In genomic region chr1:151131832-151132675, GRCh38 we compare ENCODE assay signal across 9 cellular contexts. TPM values are rescaled to one million over a fixed set of nuclear protein-coding genes. Genes with fewer than 3 reads are reported as not detected.
DNase-seq lines count a peak whose midpoint lies in the region; ATAC-seq and TF ChIP-seq lines count a peak whose summit lies in the region.
"Had no signal": no experiment of that assay in that cellular context is flagged by ENCODE, and none has a peak within 500 bp of the region (broad histone marks: within the 10 kb centered on the region; RNA-seq: fewer than 3 reads in every experiment).

No MANE protein-coding gene starts in this region.

- peak overlapping the region in 8 of 11 experiments; percentile 35 to 64 (median 44); a peak in 10 of 22 replicates for H3K4me2 ChIP-seq in BLaER1 treated with 17β-estradiol and CSF1 and Interleukin-3, amounts not matched to agents 10 nM and 100 nM

- ATAC-seq in T-helper 17 cell (no peak), gastroesophageal sphincter (peak; percentile 45), HG03280 (IDR thresholded peaks at IDR 0.05; ENCODE audit: unreplicated experiment) (no peak)

- H3K4me1 Mint-ChIP-seq in T-helper 17 cell, result peaks cover 6% of the 10 kb centered on the region

- no peak for DNase-seq in T-helper 17 cell
- peak; percentile 24 for DNase-seq in occipital lobe (lab: John Stamatoyannopoulos, UW)
- DNase-seq in NCI-H128 (lab: John Stamatoyannopoulos, UW; ENCODE audit: unreplicated experiment), result no peak
- DNase-seq in germinal center (ENCODE audit: low spot score), result no peak
- no peak for DNase-seq in glomerular visceral epithelial cell (ENCODE audit: extremely low spot score)
- DNase-seq: WERI-Rb-1 had no signal

- no peak for TF ChIP-seq EP300 in gastroesophageal sphincter (IDR thresholded peaks at IDR 0.05)

- H3K9me3 ChIP-seq in BLaER1 treated with 17β-estradiol and CSF1 and Interleukin-3, amounts not matched to agents 10 nM and 100 nM (replicated peaks in 1 of 11), result no peaks in the 10 kb centered on the region
- H3K9me3 ChIP-seq in T-helper 17 cell (ENCODE audit: control insufficient read depth, low read length, poor library complexity, severe bottlenecking) (no peaks in the 10 kb centered on the region), gastroesophageal sphincter (no peaks in the 10 kb centered on the region)

- no peak overlapping the region for H3K27ac ChIP-seq in BLaER1 treated with 17β-estradiol and CSF1 and Interleukin-3, amounts not matched to agents 10 nM and 100 nM
- H3K27ac ChIP-seq in gastroesophageal sphincter, result peak overlapping the region; percentile 3 to 82 (median 78)
- H3K27ac ChIP-seq: WERI-Rb-1 had no signal

- no peak overlapping the region for H3K4me3 ChIP-seq in BLaER1 treated with 17β-estradiol and CSF1 and Interleukin-3, amounts not matched to agents 10 nM and 100 nM
- H3K4me3 ChIP-seq in gastroesophageal sphincter, result peak overlapping the region; percentile 36 to 46

- peaks cover 0 to 56% (median 27%) of the 10 kb centered on the region in 11 experiments; a peak in 13 of 22 replicates for H4K20me1 ChIP-seq in BLaER1 treated with 17β-estradiol and CSF1 and Interleukin-3, amounts not matched to agents 10 nM and 100 nM

- H3K36me3 Mint-ChIP-seq in T-helper 17 cell (ENCODE audit: low read depth), result no peaks in the 10 kb centered on the region

- no peak for TF ChIP-seq POLR2A in gastroesophageal sphincter (IDR thresholded peaks at IDR 0.05)

- peak overlapping the region in 5 of 11 experiments; percentile 5 to 42 (median 31); a peak in 4 of 22 replicates for H3K9ac ChIP-seq in BLaER1 treated with 17β-estradiol and CSF1 and Interleukin-3, amounts not matched to agents 10 nM and 100 nM

- peak overlapping the region; percentile 53 for H3K4me3 Mint-ChIP-seq in T-helper 17 cell

- WGBS in gastroesophageal sphincter (ENCODE audit: low coverage in 1 of 2), 2 donors, result 30 to 50% methylated on average over 2 to 8 of the region's 68 CpGs

- H3K4me1 ChIP-seq in BLaER1 treated with 17β-estradiol and CSF1 and Interleukin-3, amounts not matched to agents 10 nM and 100 nM, result peaks cover 0 to 12% (median 4%) of the 10 kb centered on the region in 10 experiments; a peak in 4 of 20 replicates
- peaks cover 0 to 24% (median 8%) of the 10 kb centered on the region in 3 donors for H3K4me1 ChIP-seq in gastroesophageal sphincter

- no peak overlapping the region for H3K27ac Mint-ChIP-seq in T-helper 17 cell

- peaks cover 30 to 64% (median 55%) of the 10 kb centered on the region in 11 experiments for H3K36me3 ChIP-seq in BLaER1 treated with 17β-estradiol and CSF1 and Interleukin-3, amounts not matched to agents 10 nM and 100 nM
- peaks cover 0 to 43% of the 10 kb centered on the region in 2 donors for H3K36me3 ChIP-seq in gastroesophageal sphincter

- no peak for TF ChIP-seq CTCF in gastroesophageal sphincter (IDR thresholded peaks at IDR 0.05)

- H3K27me3 Mint-ChIP-seq in T-helper 17 cell, result peaks cover 21% of the 10 kb centered on the region

- peaks cover 0 to 14% (median 0%) of the 10 kb centered on the region in 11 experiments; a peak in 4 of 22 replicates for H3K27me3 ChIP-seq in BLaER1 treated with 17β-estradiol and CSF1 and Interleukin-3, amounts not matched to agents 10 nM and 100 nM
- H3K27me3 ChIP-seq in gastroesophageal sphincter, result no peaks in the 10 kb centered on the region

RNA-seq across cellular contexts. Expression of gene SEMA6C, which starts 14.4 kb away (rescaled TPM):
- total RNA-seq in T-helper 17 cell (10 to 100 TPM in 1 of 2 donors, 1 to 10 TPM in 1; 9.5 to 11.3 TPM), gastroesophageal sphincter (10 to 100 TPM in 1 of 4 donors, 1 to 10 TPM in 3; 6.1 to 13.9 (median 8.0) TPM), occipital lobe (18.6 TPM)

RNA-seq across cellular contexts. Expression of gene TNFAIP8L2, which starts 24.4 kb away (rescaled TPM):
- total RNA-seq in T-helper 17 cell, result 1 to 10 TPM; 3.6 to 5.4 TPM
- 1 to 10 TPM in 3 of 4 donors, under 1 TPM in 1; 0.85 to 7.2 (median 4.4) TPM for total RNA-seq in gastroesophageal sphincter
- total RNA-seq in occipital lobe, result 0.78 TPM

RNA-seq across cellular contexts. Expression of gene LYSMD1, which starts 33.6 kb away (rescaled TPM):
- under 1 TPM; 0.39 to 0.70 TPM for total RNA-seq in T-helper 17 cell
- 10 to 100 TPM; 14.0 to 28.6 (median 14.4) TPM for total RNA-seq in gastroesophageal sphincter
- total RNA-seq in occipital lobe, result 16.4 TPM

RNA-seq across cellular contexts. Expression of gene SCNM1, which starts 33.9 kb away (rescaled TPM):
- total RNA-seq in T-helper 17 cell (10 to 100 TPM; 33.7 to 37.8 TPM), gastroesophageal sphincter (10 to 100 TPM; 18.7 to 32.0 (median 25.6) TPM), occipital lobe (35.6 TPM)

RNA-seq across cellular contexts. Expression of gene TMOD4, which starts 43.7 kb away (rescaled TPM):
- 1 to 10 TPM; 1.0 to 3.0 TPM for total RNA-seq in T-helper 17 cell
- total RNA-seq in gastroesophageal sphincter, result 1 to 10 TPM in 1 of 4 donors, not detected in 3; 2.2 TPM
- total RNA-seq in occipital lobe, result not detected

Comparison
In these comparisons a context has a peak if more than half of its experiments do, and no peak if none do; other contexts are left out.
1. H3K27ac ChIP-seq: peak in gastroesophageal sphincter (4 of 4); none in BLaER1 treated with 17β-estradiol and CSF1 and Interleukin-3, amounts not matched to agents 10 nM and 100 nM (0 of 11).
2. H3K4me3 ChIP-seq: peak in gastroesophageal sphincter (2 of 2); none in BLaER1 treated with 17β-estradiol and CSF1 and Interleukin-3, amounts not matched to agents 10 nM and 100 nM (0 of 10).
3. RNA of gene LYSMD1, which starts 33.6 kb away (total RNA-seq): 16.4 TPM in occipital lobe (single experiment) and 14.0 to 28.6 TPM in gastroesophageal sphincter; 0.39 to 0.70 TPM in T-helper 17 cell; every median in the first group is over 4 times any median in the second.